Comparison of ENCODE assay signal across 15 cellular contexts in the genomic region with DNA sequence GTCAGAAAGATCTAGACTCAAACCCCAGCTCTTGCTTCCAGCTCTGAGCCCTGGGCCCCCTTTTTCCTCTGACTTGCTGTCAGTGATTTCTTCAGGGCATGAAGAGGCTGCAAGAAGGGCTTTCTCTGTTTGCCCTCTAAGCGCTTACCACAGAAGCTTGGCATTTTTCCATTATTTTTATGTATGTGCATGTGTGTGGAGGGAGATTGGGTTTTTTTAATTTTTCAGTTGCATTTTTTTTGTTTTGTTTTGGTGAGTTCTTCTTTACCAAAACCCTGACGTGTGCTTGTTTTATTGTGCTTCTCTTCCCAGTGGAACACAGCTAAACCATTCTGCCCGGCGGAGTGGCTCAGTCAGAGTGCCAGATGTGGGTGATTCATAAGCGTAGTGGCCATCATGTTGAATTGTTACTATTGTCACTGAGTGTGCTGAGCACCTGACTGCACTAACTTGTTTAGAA.
A peak's percentile ranks its signal among the peaks of the same experiment; 100 is the strongest.
DNase-seq lines count a peak whose midpoint lies in the region; ATAC-seq and TF ChIP-seq lines count a peak whose summit lies in the region.
"Had no signal": no experiment of that assay in that cellular context is flagged by ENCODE, and none has a peak within 500 bp of the region (broad histone marks: within the 10 kb centered on the region; RNA-seq: fewer than 3 reads in every experiment).

No MANE protein-coding gene starts in this region.

- H3K14ac ChIP-seq in mesenchymal stem cell (ENCODE audit: low read length in 2 of 2) = no peak overlapping the region

- no peaks in the 10 kb centered on the region for H3K9me3 ChIP-seq in mesenchymal stem cell (ENCODE audit: control insufficient read depth, low read length)
- H3K9me3 ChIP-seq in colonic mucosa = no peaks in the 10 kb centered on the region
- H3K9me3 ChIP-seq: BE2C, esophagus squamous epithelium, ovary, stomach had no signal

- H3K36me3 ChIP-seq in mesenchymal stem cell (ENCODE audit: control insufficient read depth in 1 of 2, insufficient read depth in 2 of 2, low read depth in 1 of 2, low read length in 2 of 2) (no peaks in the 10 kb centered on the region), colonic mucosa (no peaks in the 10 kb centered on the region)
- H3K36me3 ChIP-seq: esophagus squamous epithelium, ovary, stomach had no signal

- no peak for TF ChIP-seq CTCF in colonic mucosa (IDR thresholded peaks at IDR 0.05)

- H3K18ac ChIP-seq in mesenchymal stem cell (ENCODE audit: low read depth in 1 of 2, low read length in 2 of 2) = no peak overlapping the region

- peaks cover 9 to 38% of the 10 kb centered on the region in 2 experiments for H3K27me3 ChIP-seq in mesenchymal stem cell (ENCODE audit: control insufficient read depth in 1 of 2, insufficient read depth in 1 of 2, low read length in 2 of 2)
- H3K27me3 ChIP-seq in colonic mucosa = no peaks in the 10 kb centered on the region
- H3K27me3 ChIP-seq: BE2C, ovary, stomach had no signal

- H3K4me3 ChIP-seq in Jurkat, Clone E6-1 (ENCODE audit: low read length) = no peak overlapping the region
- H3K4me3 ChIP-seq in mesenchymal stem cell (ENCODE audit: insufficient read depth in 1 of 2, low read depth in 1 of 2, low read length in 2 of 2) (no peak overlapping the region), colonic mucosa (no peak overlapping the region)
- H3K4me3 ChIP-seq: esophagus squamous epithelium, ovary, stomach had no signal

- no peak overlapping the region for H2BK12ac ChIP-seq in mesenchymal stem cell (ENCODE audit: low read length in 2 of 2)

- WGBS in mesenchymal stem cell = 72% methylated on average over 5 of the region's 5 CpGs

- H3K79me1 ChIP-seq in mesenchymal stem cell (replicated peaks; ENCODE audit: low read length, poor library complexity, severe bottlenecking) = no peaks in the 10 kb centered on the region

- intact Hi-C loops in colonic mucosa (cut with DNase I) = no loop called here

- H3K23ac ChIP-seq in mesenchymal stem cell (ENCODE audit: low read length in 2 of 2) = no peak overlapping the region

- H2BK120ac ChIP-seq in mesenchymal stem cell (ENCODE audit: low read depth, low read length) = no peak overlapping the region

- H3K4me1 ChIP-seq in mesenchymal stem cell (ENCODE audit: control insufficient read depth, insufficient read depth, low read depth, low read length) (peaks cover 7% of the 10 kb centered on the region), colonic mucosa (no peaks in the 10 kb centered on the region)

- H3K4ac ChIP-seq in mesenchymal stem cell (ENCODE audit: low read depth in 1 of 2, low read length in 2 of 2) = no peak overlapping the region

- ATAC-seq in HG03520 (IDR thresholded peaks at IDR 0.05; ENCODE audit: unreplicated experiment) = no peak
- ATAC-seq: HCT116, left lobe of liver had no signal

- H4K91ac ChIP-seq in mesenchymal stem cell (ENCODE audit: low read length) = no peak overlapping the region

- H2AK5ac ChIP-seq in mesenchymal stem cell (ENCODE audit: low read length, severe bottlenecking) = no peak overlapping the region

- H3K9ac ChIP-seq in mesenchymal stem cell (ENCODE audit: low read length) (no peak overlapping the region), colonic mucosa (ENCODE audit: low read depth in 2 of 2, low read length in 2 of 2) (no peak overlapping the region)

- H2BK5ac ChIP-seq in mesenchymal stem cell (ENCODE audit: low read depth, low read length, poor library complexity, severe bottlenecking) = no peak overlapping the region

- DNase-seq in Ammon's horn (ENCODE audit: low spot score) (peak; percentile 80), caudate nucleus (lab: John Stamatoyannopoulos, UW) (peak in 35 of 61 donors; percentile 27 to 72 (median 42)), mesenchymal stem cell (peak; percentile 16), NCI-H146 (lab: John Stamatoyannopoulos, UW) (no peak), colonic mucosa (no peak), ureter (ENCODE audit: low spot score) (no peak)
- peak; percentile 19 for DNase-seq in Jurkat, Clone E6-1 (ENCODE audit: low read depth, low spot score)
- DNase-seq: BE2C; esophagus squamous epithelium; ovary; stimulated activated CD4-positive, alpha-beta T cell treated with anti-CD3 and anti-CD28 coated beads, Interleukin-2, amount 100 ng/mL, for 48 hours; stomach had no signal

- H2AFZ ChIP-seq in mesenchymal stem cell (ENCODE audit: low read depth, low read length) = no peak overlapping the region

- H4K8ac ChIP-seq in mesenchymal stem cell (ENCODE audit: low read length) = no peak overlapping the region

- no peak overlapping the region for H2BK15ac ChIP-seq in mesenchymal stem cell (ENCODE audit: low read depth, poor library complexity, severe bottlenecking)

- H3K27ac ChIP-seq in caudate nucleus (ENCODE audit: low read depth, low read length) (peak overlapping the region; percentile 96), mesenchymal stem cell (ENCODE audit: low read length, poor library complexity, severe bottlenecking) (no peak overlapping the region), colonic mucosa (no peak overlapping the region)
- H3K27ac ChIP-seq: esophagus squamous epithelium, ovary had no signal

- H3K4me2 ChIP-seq in mesenchymal stem cell (ENCODE audit: low read length, poor library complexity, severe bottlenecking) = no peak overlapping the region

Comparison
In these comparisons a context has a peak if more than half of its experiments do, and no peak if none do; other contexts are left out.
1. DNase-seq: peak in Ammon's horn (single experiment), Jurkat, Clone E6-1 (single experiment), caudate nucleus (35 of 61) and mesenchymal stem cell (single experiment); none in NCI-H146 (single experiment), colonic mucosa (single experiment) and ureter (single experiment).